ENCODE assay signal across 8 cellular contexts in genomic region chr15:68276668-68277067, GRCh38. TPM values are rescaled to one million over a fixed set of nuclear protein-coding genes. Genes with fewer than 3 reads are reported as not detected.
DNase-seq lines count a peak whose midpoint lies in the region; TF ChIP-seq lines count a peak whose summit lies in the region.

No MANE protein-coding gene starts in this region.

- H3K79me2 ChIP-seq in Loucy (ENCODE audit: insufficient read depth, low read length), result peaks cover 37% of the 10 kb centered on the region

- peak overlapping the region; percentile 100 for H3K27ac Mint-ChIP-seq in nephron

- peak overlapping the region; percentile 91 for H3K4me3 ChIP-seq in BE2C (ENCODE audit: low read depth, low read length)
- peak overlapping the region; percentile 93 for H3K4me3 ChIP-seq in Loucy (ENCODE audit: low read length, poor library complexity, severe bottlenecking)
- peak overlapping the region; percentile 63 to 100 (median 94) for H3K4me3 ChIP-seq in dorsolateral prefrontal cortex

- H3K4me2 ChIP-seq in Loucy (ENCODE audit: low read depth, low read length, poor library complexity, severe bottlenecking), result peak overlapping the region; percentile 88

- DNase-seq in BE2C (no peak), dorsolateral prefrontal cortex (no peak), hepatic stellate cell (ENCODE audit: low spot score) (no peak), germinal center (ENCODE audit: low spot score) (no peak), NAMALWA (ENCODE audit: low spot score) (no peak), middle frontal gyrus (ENCODE audit: extremely low spot score, low spot score) (no peak)

- peaks cover 4% of the 10 kb centered on the region for H3K27me3 Mint-ChIP-seq in nephron (ENCODE audit: low read depth)

- peak overlapping the region; percentile 94 to 98 (median 95) for H3K4me3 Mint-ChIP-seq in nephron

- TF ChIP-seq CTCF in BE2C (IDR thresholded peaks at IDR 0.05; ENCODE audit: low read depth, low read length) (no peak), Loucy (conservative IDR thresholded peaks at IDR 0.05; ENCODE audit: low read length) (no peak), dorsolateral prefrontal cortex (IDR thresholded peaks at IDR 0.05 in 54 of 56, conservative IDR thresholded peaks at IDR 0.05 in 2 of 56; ENCODE audit: low read depth in 1 of 56, partially characterized antibody in 56 of 56) (no peak), nephron (IDR thresholded peaks at IDR 0.05; ENCODE audit: unreplicated experiment in 3 of 3) (no peak)

- no peaks in the 10 kb centered on the region for H3K9me3 Mint-ChIP-seq in nephron

- no peaks in the 10 kb centered on the region for H3K9me2 ChIP-seq in Loucy (replicated peaks; ENCODE audit: low read depth, low read length)

- peaks cover 72% of the 10 kb centered on the region for H3K4me1 Mint-ChIP-seq in nephron

- intact Hi-C loops in dorsolateral prefrontal cortex (cut with DNase I), result loop anchor here (1.0 to 10.0 kb wide), 3 partner anchors 19 to 734 kb away; partner anchors contain the start of gene MAP2K5 (in 2 of the 2)

- peaks cover 7% of the 10 kb centered on the region for H3K36me3 Mint-ChIP-seq in nephron (ENCODE audit: low read depth)

- peaks cover 33% of the 10 kb centered on the region for H4K20me1 ChIP-seq in Loucy (ENCODE audit: insufficient read depth, low read length, poor library complexity, severe bottlenecking)

- no peaks in the 10 kb centered on the region for H3K9me3 ChIP-seq in BE2C
- no peaks in the 10 kb centered on the region for H3K9me3 ChIP-seq in Loucy (ENCODE audit: insufficient read depth, low read depth, low read length)

- H3K27ac ChIP-seq in dorsolateral prefrontal cortex, result peak overlapping the region; percentile 95 to 100 (median 99)

- peak overlapping the region; percentile 92 for H3K9ac ChIP-seq in Loucy (ENCODE audit: low read depth, low read length, poor library complexity, severe bottlenecking)

- H3K4me1 ChIP-seq in BE2C, result peaks cover 17% of the 10 kb centered on the region
- H3K4me1 ChIP-seq in Loucy (ENCODE audit: insufficient read depth, low read length, poor library complexity, severe bottlenecking), result peaks cover 35% of the 10 kb centered on the region

- H3K27me3 ChIP-seq in BE2C, result no peaks in the 10 kb centered on the region
- H3K27me3 ChIP-seq in Loucy (ENCODE audit: insufficient read depth, low read length, poor library complexity, severe bottlenecking), result no peaks in the 10 kb centered on the region
- H3K27me3 ChIP-seq in dorsolateral prefrontal cortex, result no peaks in the 10 kb centered on the region

- H3K36me3 ChIP-seq in BE2C (peaks cover 8% of the 10 kb centered on the region; the same call in 1 of the 2 replicates), Loucy (ENCODE audit: insufficient read depth, low read length) (no peaks in the 10 kb centered on the region)

- peak overlapping the region; percentile 99 for H2AFZ ChIP-seq in Loucy (ENCODE audit: low read length)

- no peaks in the 10 kb centered on the region for H3F3A ChIP-seq in Loucy (ENCODE audit: low read depth)

RNA-seq across cellular contexts. Expression of gene FEM1B, which starts 0.9 kb away (rescaled TPM):
- 59.1 TPM for polyA plus RNA-seq in BE2C (2012; ENCODE audit: insufficient read depth, insufficient read length, low read depth)
- total RNA-seq in dorsolateral prefrontal cortex, result 100 to 1,000 TPM in 62 of 120 experiments, 10 to 100 TPM in 58; 63.2 to 136 (median 101) TPM

RNA-seq across cellular contexts. Expression of gene CLN6, which starts 47.1 kb away (rescaled TPM):
- polyA plus RNA-seq in BE2C (2012; ENCODE audit: insufficient read depth, insufficient read length, low read depth), result 68.7 TPM
- 10 to 100 TPM; 18.4 to 49.4 (median 29.8) TPM for total RNA-seq in dorsolateral prefrontal cortex
